Comparison of ENCODE assay signal across 5 cellular contexts in the genomic region with DNA sequence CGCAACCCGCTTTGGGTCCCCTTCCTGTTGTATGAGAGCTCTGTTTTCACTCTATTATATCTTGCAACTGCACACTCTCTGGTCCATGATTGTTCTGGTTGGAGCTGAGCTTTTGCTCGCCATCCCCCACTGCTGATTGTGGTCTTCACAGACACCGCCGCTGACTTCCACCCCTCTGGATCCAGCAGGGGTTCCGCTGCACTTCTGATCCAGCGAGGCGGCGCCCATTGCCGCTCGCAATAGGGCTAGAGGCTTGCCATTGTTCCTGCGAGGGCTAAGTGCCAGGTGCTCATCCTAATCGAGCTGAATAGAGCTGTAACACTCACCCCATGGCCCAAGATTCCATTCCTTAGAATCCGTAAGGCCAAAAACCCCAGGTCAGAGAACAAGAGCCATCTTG.
"Had no signal": no experiment of that assay in that cellular context is flagged by ENCODE, and none has a peak within 500 bp of the region (broad histone marks: within the 10 kb centered on the region; RNA-seq: fewer than 3 reads in every experiment).

No MANE protein-coding gene starts in this region.

- DNase-seq: GM23248, GOT3, H7, HFFc6 had no signal

- H3K4me1 Mint-ChIP-seq: IgD-negative memory B cell had no signal

- H3K27ac Mint-ChIP-seq: HFFc6, IgD-negative memory B cell had no signal

- H3K36me3 Mint-ChIP-seq: IgD-negative memory B cell had no signal

- H3K27me3 Mint-ChIP-seq: IgD-negative memory B cell had no signal

- H3K4me3 Mint-ChIP-seq: HFFc6, IgD-negative memory B cell had no signal
